In the genomic region with DNA sequence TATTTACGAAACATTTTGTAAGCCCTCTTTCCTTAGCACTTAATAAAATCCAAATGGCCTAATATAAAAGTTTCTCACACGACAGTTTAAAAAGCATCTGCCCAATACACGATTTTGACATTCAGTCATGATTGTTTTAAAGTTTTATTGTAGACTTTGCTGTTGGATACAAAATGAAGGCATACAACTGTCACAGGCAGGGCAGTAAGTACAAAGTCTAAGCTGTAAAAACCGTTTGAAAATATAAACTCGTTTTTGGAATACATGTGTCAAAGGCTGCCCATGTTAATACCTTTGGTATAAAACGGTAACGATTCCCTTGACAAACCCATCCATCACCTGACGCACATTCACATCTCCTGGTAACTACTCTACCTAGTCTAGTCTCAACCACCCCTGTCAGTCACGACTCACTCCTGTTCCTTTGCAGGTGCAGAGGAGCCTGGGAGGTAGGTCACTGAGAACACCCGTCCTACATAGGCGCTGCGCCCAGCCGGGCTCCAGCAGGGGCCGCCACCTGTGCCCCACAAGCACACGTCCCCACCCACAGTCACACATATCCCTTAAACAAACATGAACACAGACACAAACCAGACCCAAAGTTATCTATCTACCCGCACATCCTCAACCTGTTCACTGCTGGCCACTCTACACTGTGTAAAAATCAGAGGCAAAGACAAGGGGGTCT, we compare ENCODE assay signal across 19 cellular contexts. TPM values are rescaled to one million over a fixed set of nuclear protein-coding genes. Genes with fewer than 3 reads are reported as not detected.
A peak's percentile ranks its signal among the peaks of the same experiment; 100 is the strongest.
DNase-seq lines count a peak whose midpoint lies in the region; ATAC-seq and TF ChIP-seq lines count a peak whose summit lies in the region.
"Had no signal": no experiment of that assay in that cellular context is flagged by ENCODE, and none has a peak within 500 bp of the region (broad histone marks: within the 10 kb centered on the region; RNA-seq: fewer than 3 reads in every experiment).

No MANE protein-coding gene starts in this region.

- H3K27ac Mint-ChIP-seq in chondrocyte (ENCODE audit: unreplicated experiment) (peak overlapping the region; percentile 43), natural killer cell (peak overlapping the region; percentile 92 to 93)

- DNase-seq in chondrocyte (ENCODE audit: low spot score) (no peak), natural killer cell (no peak), epidermal melanocyte (ENCODE audit: insufficient read length, low spot score) (no peak), NCI-H2196 (lab: John Stamatoyannopoulos, UW; ENCODE audit: unreplicated experiment) (no peak), COR-L47 (lab: John Stamatoyannopoulos, UW) (no peak)
- DNase-seq: activated naive CD4-positive, alpha-beta T cell; BE2C; DND-41; effector memory CD8-positive, alpha-beta T cell; islet precursor cell; NCI-H187; NCI-H82; SHP77 treated with DMSO at 0.1 percent for 48 hours; stimulated activated CD4-positive, alpha-beta T cell treated with anti-CD3 and anti-CD28 coated beads, Interleukin-1b, Interleukin-23, amount 100 ng/mL, for 48 hours had no signal

- H4K20me1 ChIP-seq in DOHH2 (ENCODE audit: control insufficient read depth, insufficient read depth, low read depth, low read length): 0 out of 2 replicates have a peak, but pooled peaks cover 3% of the 10 kb centered on the region

- H3K4me2 ChIP-seq in DOHH2 (ENCODE audit: low read length): no peak overlapping the region

- no peaks in the 10 kb centered on the region for H3K9me3 ChIP-seq in DOHH2 (ENCODE audit: control insufficient read depth, insufficient read depth, low read length)
- H3K9me3 ChIP-seq: BE2C, tibial nerve had no signal

- H3K9me3 Mint-ChIP-seq in chondrocyte (ENCODE audit: low read depth) (no peaks in the 10 kb centered on the region), natural killer cell (no peaks in the 10 kb centered on the region)
- H3K9me3 Mint-ChIP-seq: effector memory CD8-positive, alpha-beta T cell had no signal

- no peak overlapping the region for H3K4me3 ChIP-seq in DOHH2 (ENCODE audit: low read length)
- H3K4me3 ChIP-seq: GM12878, tibial nerve had no signal

- no peaks in the 10 kb centered on the region for H3K9me2 ChIP-seq in DOHH2 (replicated peaks; ENCODE audit: control insufficient read depth, low read length)

- intact Hi-C loops in natural killer cell (cut with micrococcal nuclease): loop anchor here (2.0 kb wide), 3 partner anchors 21 to 45 kb away; a partner anchor contains a TSS

- no peaks in the 10 kb centered on the region for H3K4me1 ChIP-seq in DOHH2 (ENCODE audit: control insufficient read depth, low read length)
- H3K4me1 ChIP-seq: BE2C had no signal

- ATAC-seq in natural killer cell: peak; percentile 17 to 61 (median 28)
- no peak for ATAC-seq in HG02970 (IDR thresholded peaks at IDR 0.05; ENCODE audit: low FRiP score, unreplicated experiment)
- ATAC-seq: effector memory CD8-positive, alpha-beta T cell; GM12878 had no signal

- H3K79me2 ChIP-seq in DOHH2 (ENCODE audit: control insufficient read depth, low read length): no peaks in the 10 kb centered on the region

- TF ChIP-seq RAD21 in Ishikawa (IDR thresholded peaks at IDR 0.05; ENCODE audit: low read depth): peak; percentile 7; the same call in 1 of the 2 replicates

- TF ChIP-seq EP300 in Ishikawa (IDR thresholded peaks at IDR 0.05; ENCODE audit: borderline replicate concordance): no peak

- no peaks in the 10 kb centered on the region for H3K27me3 ChIP-seq in DOHH2 (ENCODE audit: control insufficient read depth, low read length)
- H3K27me3 ChIP-seq: BE2C, tibial nerve had no signal

- TF ChIP-seq CTCF in DOHH2 (IDR thresholded peaks at IDR 0.05; ENCODE audit: low read depth, low read length, poor library complexity, severe bottlenecking): peak; percentile 46
- TF ChIP-seq CTCF in chondrocyte (IDR thresholded peaks at IDR 0.05): no peak
- TF ChIP-seq CTCF in natural killer cell (IDR thresholded peaks at IDR 0.05): peak; percentile 14

- H3K4me1 Mint-ChIP-seq in chondrocyte (ENCODE audit: low read depth) (peaks cover 16% of the 10 kb centered on the region), natural killer cell (peaks cover 66 to 69% of the 10 kb centered on the region in 2 donors)

- H3K27me3 Mint-ChIP-seq in chondrocyte (ENCODE audit: low read depth) (no peaks in the 10 kb centered on the region), natural killer cell (ENCODE audit: low read depth in 2 of 2) (no peaks in the 10 kb centered on the region)
- H3K27me3 Mint-ChIP-seq: effector memory CD8-positive, alpha-beta T cell had no signal

- H3K4me3 Mint-ChIP-seq in chondrocyte (ENCODE audit: unreplicated experiment): no peak overlapping the region
- H3K4me3 Mint-ChIP-seq in natural killer cell: peak overlapping the region; percentile 88

- H3K27ac ChIP-seq in DOHH2 (ENCODE audit: low read depth, low read length): no peak overlapping the region
- H3K27ac ChIP-seq: tibial nerve had no signal

- H3K36me3 Mint-ChIP-seq in chondrocyte (ENCODE audit: low read depth) (peaks cover 29% of the 10 kb centered on the region), natural killer cell (peaks cover 9% of the 10 kb centered on the region)

- H3K36me3 ChIP-seq in DOHH2 (ENCODE audit: control insufficient read depth, low read length): peaks cover 32% of the 10 kb centered on the region; the same call in 1 of the 2 replicates

- H3F3A ChIP-seq in DOHH2 (ENCODE audit: control insufficient read depth, insufficient read depth): no peaks in the 10 kb centered on the region

TF ChIP-seq in Ishikawa, 13 proteins besides CTCF, POLR2A, EP300 and RAD21:
- TF ChIP-seq, protein P1, sequence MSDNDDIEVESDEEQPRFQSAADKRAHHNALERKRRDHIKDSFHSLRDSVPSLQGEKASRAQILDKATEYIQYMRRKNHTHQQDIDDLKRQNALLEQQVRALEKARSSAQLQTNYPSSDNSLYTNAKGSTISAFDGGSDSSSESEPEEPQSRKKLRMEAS (IDR thresholded peaks at IDR 0.05): no peak
- TF ChIP-seq CEBPB (IDR thresholded peaks at IDR 0.05) (no peak), ZBTB7A (IDR thresholded peaks at IDR 0.05; ENCODE audit: low read depth) (no peak), TAF1 (IDR thresholded peaks at IDR 0.05; ENCODE audit: low read depth) (no peak), TEAD4 (IDR thresholded peaks at IDR 0.05) (no peak)

RNA-seq across cellular contexts. Expression of a gene that starts 27.1 kb away (rescaled TPM):
- 57.2 to 80.4 TPM (median 73.4 TPM) in 3 replicates for total RNA-seq in chondrocyte
- total RNA-seq in natural killer cell: 100 to 1,000 TPM in 1 of 3 donors, 10 to 100 TPM in 2; 76.0 to 141 (median 79.0) TPM

RNA-seq across cellular contexts. Expression of a gene that starts 27.4 kb away (rescaled TPM):
- total RNA-seq in chondrocyte (32.9 to 39.5 TPM (median 33.8 TPM) in 3 replicates), natural killer cell (10 to 100 TPM; 32.2 to 46.7 (median 39.5) TPM)
